ENCODE assay signal across 24 cellular contexts in the genomic region with DNA sequence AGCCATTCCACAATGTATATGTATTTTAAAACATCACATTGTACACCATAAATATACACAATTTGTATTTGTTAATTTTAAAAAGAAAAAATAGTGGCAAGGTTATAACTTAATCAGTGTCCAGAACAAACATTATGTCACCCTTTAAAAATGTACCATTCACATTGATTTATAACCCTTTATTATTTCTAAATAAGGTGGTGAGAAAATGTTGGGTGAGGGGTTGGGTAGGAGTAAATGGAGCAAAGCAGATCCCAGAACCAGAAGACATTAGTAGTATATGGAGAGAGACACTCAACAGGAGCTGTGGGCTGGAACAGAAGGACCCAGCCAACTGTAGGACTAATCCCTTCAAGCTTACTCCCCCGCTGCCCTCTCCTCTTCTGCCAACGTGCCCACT. TPM values are rescaled to one million over a fixed set of nuclear protein-coding genes. Genes with fewer than 3 reads are reported as not detected.
DNase-seq lines count a peak whose midpoint lies in the region; ATAC-seq, FAIRE-seq and TF ChIP-seq lines count a peak whose summit lies in the region.
"Had no signal": no experiment of that assay in that cellular context is flagged by ENCODE, and none has a peak within 500 bp of the region (broad histone marks: within the 10 kb centered on the region; RNA-seq: fewer than 3 reads in every experiment).

No MANE protein-coding gene starts in this region.

- FAIRE-seq in HepG2 (lab: Jason Lieb, UNC) = no peak
- FAIRE-seq in pancreas (lab: Jason Lieb, UNC) = no peak
- FAIRE-seq: GM12878 had no signal

- no peak overlapping the region for H3K9ac ChIP-seq in HepG2 (ENCODE audit: insufficient read depth, low read depth, low read length)

- no peaks in the 10 kb centered on the region for H4K20me1 ChIP-seq in HepG2 (ENCODE audit: insufficient read depth, low read length)

- no TSS peak for BruUV-seq in HepG2 (replicated peaks; lab: Mats Ljungman, UMichigan)

- no peak overlapping the region for H3K4me2 ChIP-seq in HepG2 (ENCODE audit: low read depth, low read length)

- peaks cover 9% of the 10 kb centered on the region for H3K79me2 ChIP-seq in HepG2 (ENCODE audit: insufficient read depth, low read length)

- in situ Hi-C loops in HepG2 (cut with HindIII; ENCODE audit: extremely low pct_ligation_motif_present, low pct_unique_long_range_greater_than_20kb) = no loop called here

- WGBS in body of pancreas, 2 donors = 57 to 73% methylated on average over 2 of the region's 2 CpGs
- WGBS in HepG2 (ENCODE audit: low lambda C conversion rate) = 83% methylated on average over 2 of the region's 2 CpGs
- 64 to 65% methylated on average over 2 of the region's 2 CpGs for WGBS in pancreas, 2 donors
- 55 to 62% methylated on average over 2 of the region's 2 CpGs for WGBS in thyroid gland, 2 donors

- peak; percentile 68 for ATAC-seq in body of pancreas
- no peak for ATAC-seq in HepG2
- peak in 3 of 4 donors; percentile 47 to 61 (median 59) for ATAC-seq in pancreas
- ATAC-seq in GM19455 (IDR thresholded peaks at IDR 0.05; ENCODE audit: unreplicated experiment) = no peak
- no peak for ATAC-seq in GM21447 (IDR thresholded peaks at IDR 0.05; ENCODE audit: unreplicated experiment)
- ATAC-seq: GM12878, Right ventricle myocardium inferior had no signal

- POLR2A ChIA-PET in HepG2 (lab: Yijun Ruan, JAX) = interaction anchor here (0.7 to 1.0 kb wide), 2 partner anchors 26 to 43 kb away, joined by 3 read pairs; a partner anchor contains a TSS

- H2AFZ ChIP-seq in HepG2 (ENCODE audit: low read length) = no peak overlapping the region

- no peak for TF ChIP-seq RAD21 in HepG2 (CRISPR knock-in tag; IDR thresholded peaks at IDR 0.05)

- H3K4me3 ChIP-seq in body of pancreas (no peak overlapping the region), HepG2 (replicated peaks in 1 of 3; ENCODE audit: insufficient read depth in 1 of 3, low read depth in 2 of 3, low read length in 3 of 3) (no peak overlapping the region), pancreas (no peak overlapping the region), thyroid gland (replicated peaks in 1 of 3) (no peak overlapping the region)
- H3K4me3 ChIP-seq: GM12878, Peyer's patch, SJSA1 had no signal

- no peak for TF ChIP-seq POLR2A in body of pancreas (IDR thresholded peaks at IDR 0.05)
- TF ChIP-seq POLR2A in HepG2 (IDR thresholded peaks at IDR 0.05; ENCODE audit: insufficient read depth in 1 of 2, low read depth in 2 of 2, low read length in 2 of 2) = no peak
- TF ChIP-seq POLR2A in thyroid gland (IDR thresholded peaks at IDR 0.05) = no peak

- CTCF ChIA-PET in HepG2 (lab: Yijun Ruan, JAX; ENCODE audit: low intra/inter-chr PET ratio, low total read pairs) = no interaction called here

- H3K36me3 ChIP-seq in body of pancreas (replicated peaks in 1 of 2; ENCODE audit: insufficient read depth in 1 of 2, low read depth in 2 of 2) (no peaks in the 10 kb centered on the region), HepG2 (replicated peaks in 1 of 2; ENCODE audit: control insufficient read depth in 1 of 2, insufficient read depth in 2 of 2, low read length in 2 of 2) (peaks cover 2 to 4% of the 10 kb centered on the region in 2 experiments; a peak in 3 of 5 replicates), pancreas (no peaks in the 10 kb centered on the region), thyroid gland (no peaks in the 10 kb centered on the region)
- H3K36me3 ChIP-seq: BE2C, Peyer's patch, SJSA1 had no signal

- no peak for TF ChIP-seq EP300 in HepG2 (IDR thresholded peaks at IDR 0.05; ENCODE audit: low read depth in 2 of 2, low read length in 2 of 2)
- no peak for TF ChIP-seq EP300 in HepG2 (CRISPR knock-in tag; IDR thresholded peaks at IDR 0.05; ENCODE audit: borderline replicate concordance)

- no peaks in the 10 kb centered on the region for H3K9me3 ChIP-seq in body of pancreas
- H3K9me3 ChIP-seq in HepG2 (ENCODE audit: low read length) = no peaks in the 10 kb centered on the region
- no peaks in the 10 kb centered on the region for H3K9me3 ChIP-seq in pancreas
- H3K9me3 ChIP-seq in thyroid gland = no peaks in the 10 kb centered on the region
- H3K9me3 ChIP-seq: BE2C, Peyer's patch, SJSA1 had no signal

- peak; percentile 78 for DNase-seq in NCI-H69 (lab: John Stamatoyannopoulos, UW)
- DNase-seq in body of pancreas = no peak
- no peak for DNase-seq in HepG2 (ENCODE audit: low spot score)
- no peak for DNase-seq in pancreas
- no peak for DNase-seq in EL
- DNase-seq in thyroid gland = no peak
- DNase-seq: BE2C, DMS79, GOT3, HCEC 1CT, MV-4-11, NCI-H1694 treated with DMSO at 0.1 percent for 48 hours, NCI-H2081 treated with DMSO at 0.1 percent for 48 hours, NCI-H2171 treated with DMSO at 0.1 percent for 48 hours, NCI-H524 treated with DMSO at 0.1 percent for 48 hours had no signal

- peak overlapping the region in 3 of 4 donors; percentile 49 to 70 (median 63) for H3K27ac ChIP-seq in body of pancreas
- H3K27ac ChIP-seq in HepG2 (ENCODE audit: extremely low read length, insufficient read depth, low read length) = peak overlapping the region; percentile 20
- H3K27ac ChIP-seq in pancreas = peak overlapping the region in 2 of 4 donors; percentile 17 to 36
- no peak overlapping the region for H3K27ac ChIP-seq in thyroid gland
- H3K27ac ChIP-seq: Peyer's patch, SJSA1 had no signal

- H3K4me1 ChIP-seq in body of pancreas (peaks cover under 1% of the 10 kb centered on the region), HepG2 (ENCODE audit: insufficient read depth, low read length) (peaks cover 70% of the 10 kb centered on the region), pancreas (no peaks in the 10 kb centered on the region), thyroid gland (no peaks in the 10 kb centered on the region)
- H3K4me1 ChIP-seq: BE2C had no signal

- H3K27me3 ChIP-seq in body of pancreas (no peaks in the 10 kb centered on the region), HepG2 (ENCODE audit: control insufficient read depth in 1 of 2, insufficient read depth in 2 of 2, low read length in 2 of 2) (no peaks in the 10 kb centered on the region; a peak in 1 of 5 replicates), pancreas (no peaks in the 10 kb centered on the region), thyroid gland (no peaks in the 10 kb centered on the region)
- H3K27me3 ChIP-seq: Peyer's patch, SJSA1 had no signal

- intact Hi-C loops in body of pancreas (cut with DNase I) (no loop called here), HepG2 (cut with micrococcal nuclease; ENCODE audit: unreplicated experiment) (no loop called here), pancreas (cut with DNase I) (no loop called here), thyroid gland (cut with DNase I) (no loop called here)

- TF ChIP-seq CTCF in body of pancreas (IDR thresholded peaks at IDR 0.05) (no peak), HepG2 (CRISPR knock-in tag; IDR thresholded peaks at IDR 0.05) (no peak), pancreas (IDR thresholded peaks at IDR 0.05) (no peak), thyroid gland (IDR thresholded peaks at IDR 0.05) (no peak)

RNA-seq across cellular contexts. Expression of a gene that starts 4.1 kb away (rescaled TPM):
- total RNA-seq in body of pancreas (1 to 10 TPM in 1 of 2 donors, not detected in 1; 3.1 TPM), HepG2 (2016; rRNA removed; fragmentation: Illumina TruSeq; extraction: Trizol) (2.3 and 3.4 TPM in 2 replicates), pancreas (1 to 10 TPM in 4 of 6 donors, under 1 TPM in 2; 0.43 to 1.3 (median 1.3) TPM), thyroid gland (not detected)
- 2.7 and 3.5 TPM in 2 replicates for total RNA-seq in HepG2 (2016; cell fraction: cytosol; rRNA removed; fragmentation: Illumina TruSeq; extraction: Trizol; ENCODE audit: low read depth)
- total RNA-seq in HepG2 (2016; cell fraction: insoluble cytoplasmic fraction; rRNA removed; fragmentation: Illumina TruSeq; extraction: Trizol) = 2.3 and 3.6 TPM in 2 replicates
- 3.3 and 4.5 TPM in 2 replicates for total RNA-seq in HepG2 (2016; cell fraction: membrane; rRNA removed; fragmentation: Illumina TruSeq; extraction: Trizol)
- 2.9 and 3.3 TPM in 2 replicates for total RNA-seq in HepG2 (2016; cell fraction: nucleus; rRNA removed; fragmentation: Illumina TruSeq; extraction: Trizol)
- polyA plus RNA-seq in HepG2 (2011; rRNA removed) (8.8 and 13.2 TPM in 2 replicates), pancreas (1 to 10 TPM; 1.1 TPM)
- polyA plus RNA-seq in HepG2 (2011; cell fraction: cytosol; rRNA removed) = 4.8 and 4.9 TPM in 2 replicates
- 2.1 and 7.8 TPM in 2 replicates for polyA plus RNA-seq in HepG2 (2011; cell fraction: nucleus; rRNA removed)
- 6.8 and 14.5 TPM in 2 replicates for polyA plus RNA-seq in HepG2 (2012)
- polyA plus RNA-seq in HepG2 (2016; cell fraction: cytosol; fragmentation: Illumina TruSeq; extraction: Trizol; ENCODE audit: low read depth) = 2.5 and 3.3 TPM in 2 replicates
- polyA plus RNA-seq in HepG2 (2016; cell fraction: insoluble cytoplasmic fraction; fragmentation: Illumina TruSeq; extraction: Trizol; ENCODE audit: low read depth) = 1.6 and 3.8 TPM in 2 replicates
- 3.3 and 3.9 TPM in 2 replicates for polyA plus RNA-seq in HepG2 (2016; cell fraction: membrane; fragmentation: Illumina TruSeq; extraction: Trizol; ENCODE audit: low read depth)
- polyA plus RNA-seq in HepG2 (2016; cell fraction: nucleus; fragmentation: Illumina TruSeq; extraction: Trizol; ENCODE audit: insufficient read depth, low read depth) = 2.7 and 4.2 TPM in 2 replicates
- 23.1 TPM in 1 of 2 replicates, not detected in the other for polyA minus RNA-seq in HepG2 (2011; rRNA and poly(A)+ RNA removed; ENCODE audit: low replicate concordance)
- 0.99 and 1.8 TPM in 2 replicates for polyA minus RNA-seq in HepG2 (2011; cell fraction: cytosol; rRNA and poly(A)+ RNA removed)
- 3.9 and 9.3 TPM in 2 replicates for polyA minus RNA-seq in HepG2 (2011; cell fraction: nucleus; rRNA and poly(A)+ RNA removed)
- total RNA-seq: A673, GM12878, HT-29, OCI-LY7, Right ventricle myocardium inferior had no signal
- polyA plus RNA-seq: GM12878 had no signal

RNA-seq across cellular contexts. Expression of a gene that starts 26.2 kb away (rescaled TPM):
- 10 to 100 TPM; 36.8 to 55.4 TPM for total RNA-seq in body of pancreas
- total RNA-seq in HepG2 (2016; rRNA removed; fragmentation: Illumina TruSeq; extraction: Trizol) = 18.4 and 43.4 TPM in 2 replicates
- 5.4 and 5.5 TPM in 2 replicates for total RNA-seq in HepG2 (2016; cell fraction: cytosol; rRNA removed; fragmentation: Illumina TruSeq; extraction: Trizol; ENCODE audit: low read depth)
- total RNA-seq in HepG2 (2016; cell fraction: insoluble cytoplasmic fraction; rRNA removed; fragmentation: Illumina TruSeq; extraction: Trizol) = 16.1 and 39.6 TPM in 2 replicates
- total RNA-seq in HepG2 (2016; cell fraction: membrane; rRNA removed; fragmentation: Illumina TruSeq; extraction: Trizol) = 18.0 and 18.1 TPM in 2 replicates
- total RNA-seq in HepG2 (2016; cell fraction: nucleus; rRNA removed; fragmentation: Illumina TruSeq; extraction: Trizol) = 37.4 and 45.5 TPM in 2 replicates
- polyA plus RNA-seq in HepG2 (2011; rRNA removed) = 46.6 and 59.5 TPM in 2 replicates
- polyA plus RNA-seq in HepG2 (2011; cell fraction: cytosol; rRNA removed) = 53.0 and 55.6 TPM in 2 replicates
- 60.5 and 72.7 TPM in 2 replicates for polyA plus RNA-seq in HepG2 (2011; cell fraction: nucleus; rRNA removed)
- 26.0 and 35.8 TPM in 2 replicates for polyA plus RNA-seq in HepG2 (2012)
- 4.1 and 4.5 TPM in 2 replicates for polyA plus RNA-seq in HepG2 (2016; cell fraction: cytosol; fragmentation: Illumina TruSeq; extraction: Trizol; ENCODE audit: low read depth)
- polyA plus RNA-seq in HepG2 (2016; cell fraction: insoluble cytoplasmic fraction; fragmentation: Illumina TruSeq; extraction: Trizol; ENCODE audit: low read depth) = 14.1 and 16.5 TPM in 2 replicates
- polyA plus RNA-seq in HepG2 (2016; cell fraction: membrane; fragmentation: Illumina TruSeq; extraction: Trizol; ENCODE audit: low read depth) = 9.4 and 9.9 TPM in 2 replicates
- polyA plus RNA-seq in HepG2 (2016; cell fraction: nucleus; fragmentation: Illumina TruSeq; extraction: Trizol; ENCODE audit: insufficient read depth, low read depth) = 59.3 and 60.4 TPM in 2 replicates
- polyA minus RNA-seq in HepG2 (2011; rRNA and poly(A)+ RNA removed; ENCODE audit: low replicate concordance) = 69.1 and 105 TPM in 2 replicates
- polyA minus RNA-seq in HepG2 (2011; cell fraction: cytosol; rRNA and poly(A)+ RNA removed) = 34.7 and 43.2 TPM in 2 replicates
- polyA minus RNA-seq in HepG2 (2011; cell fraction: nucleus; rRNA and poly(A)+ RNA removed) = 56.0 and 67.4 TPM in 2 replicates
- total RNA-seq in pancreas = 10 to 100 TPM in 5 of 6 donors, 1 to 10 TPM in 1; 9.3 to 19.8 (median 14.8) TPM
- 10 to 100 TPM; 25.2 to 28.8 TPM for polyA plus RNA-seq in pancreas
- total RNA-seq in thyroid gland = 10 to 100 TPM; 25.4 to 36.5 (median 30.2) TPM
- total RNA-seq: OCI-LY7 had no signal

RNA-seq across cellular contexts. Expression of a gene that starts 53.8 kb away (rescaled TPM):
- total RNA-seq in body of pancreas (1 to 10 TPM; 3.9 to 5.3 TPM), HepG2 (2016; rRNA removed; fragmentation: Illumina TruSeq; extraction: Trizol) (0.66 and 1.3 TPM in 2 replicates), pancreas (1 to 10 TPM; 2.4 to 6.4 (median 4.0) TPM), thyroid gland (1 to 10 TPM in 3 of 4 donors, under 1 TPM in 1; 0.78 to 5.5 (median 3.8) TPM)
- 0.18 and 0.30 TPM in 2 replicates for total RNA-seq in HepG2 (2016; cell fraction: cytosol; rRNA removed; fragmentation: Illumina TruSeq; extraction: Trizol; ENCODE audit: low read depth)
- total RNA-seq in HepG2 (2016; cell fraction: insoluble cytoplasmic fraction; rRNA removed; fragmentation: Illumina TruSeq; extraction: Trizol) = 0.22 and 1.3 TPM in 2 replicates
- total RNA-seq in HepG2 (2016; cell fraction: membrane; rRNA removed; fragmentation: Illumina TruSeq; extraction: Trizol) = 0.38 and 0.65 TPM in 2 replicates
- 2.7 and 2.8 TPM in 2 replicates for total RNA-seq in HepG2 (2016; cell fraction: nucleus; rRNA removed; fragmentation: Illumina TruSeq; extraction: Trizol)
- polyA plus RNA-seq in HepG2 (2011; rRNA removed) (4.0 and 6.3 TPM in 2 replicates), pancreas (10 to 100 TPM; 20.6 to 27.7 TPM)
- 1.3 and 1.5 TPM in 2 replicates for polyA plus RNA-seq in HepG2 (2011; cell fraction: cytosol; rRNA removed)
- 16.3 and 18.1 TPM in 2 replicates for polyA plus RNA-seq in HepG2 (2011; cell fraction: nucleus; rRNA removed)
- polyA plus RNA-seq in HepG2 (2012) = 4.6 and 6.9 TPM in 2 replicates
- polyA plus RNA-seq in HepG2 (2016; cell fraction: cytosol; fragmentation: Illumina TruSeq; extraction: Trizol; ENCODE audit: low read depth) = 0.32 and 0.38 TPM in 2 replicates
- polyA plus RNA-seq in HepG2 (2016; cell fraction: insoluble cytoplasmic fraction; fragmentation: Illumina TruSeq; extraction: Trizol; ENCODE audit: low read depth) = 0.47 and 0.99 TPM in 2 replicates
- 0.88 and 0.98 TPM in 2 replicates for polyA plus RNA-seq in HepG2 (2016; cell fraction: membrane; fragmentation: Illumina TruSeq; extraction: Trizol; ENCODE audit: low read depth)
- 11.9 and 13.8 TPM in 2 replicates for polyA plus RNA-seq in HepG2 (2016; cell fraction: nucleus; fragmentation: Illumina TruSeq; extraction: Trizol; ENCODE audit: insufficient read depth, low read depth)
- 6.6 and 9.0 TPM in 2 replicates for polyA minus RNA-seq in HepG2 (2011; rRNA and poly(A)+ RNA removed; ENCODE audit: low replicate concordance)
- 0.59 and 0.88 TPM in 2 replicates for polyA minus RNA-seq in HepG2 (2011; cell fraction: cytosol; rRNA and poly(A)+ RNA removed)
- polyA minus RNA-seq in HepG2 (2011; cell fraction: nucleus; rRNA and poly(A)+ RNA removed) = 11.7 and 11.8 TPM in 2 replicates
- total RNA-seq: OCI-LY7 had no signal

Comparison
In these comparisons a context has a peak if more than half of its experiments do, and no peak if none do; other contexts are left out.
1. ATAC-seq: peak in body of pancreas (single experiment) and pancreas (3 of 4); none in HepG2 (single experiment), GM19455 (single experiment) and GM21447 (single experiment).
2. H3K27ac ChIP-seq: peak in body of pancreas (3 of 4) and HepG2 (single experiment); none in thyroid gland (0 of 3).